Comparison of ENCODE assay signal across 3 cellular contexts in genomic region chr12:48198619-48198973, GRCh38.
A peak's percentile ranks its signal among the peaks of the same experiment; 100 is the strongest.
TF ChIP-seq lines count a peak whose summit lies in the region.

No MANE protein-coding gene starts in this region.

TF ChIP-seq in HEK293, 187 proteins besides CTCF, POLR2A, EP300 and RAD21 (continues in another document):
- TF ChIP-seq ZNF423 (tag by site-specific recombination; IDR thresholded peaks at IDR 0.05) (no peak), ZNF292 (tag by site-specific recombination; IDR thresholded peaks at IDR 0.05; ENCODE audit: borderline replicate concordance, low read depth) (no peak), WT1 (tag by site-specific recombination; IDR thresholded peaks at IDR 0.05) (0 out of 2 replicates have a peak, but pooled peaks have one; percentile 12), SP3 (tag by site-specific recombination; IDR thresholded peaks at IDR 0.05) (no peak), ZNF324 (tag by site-specific recombination; IDR thresholded peaks at IDR 0.05) (0 out of 2 replicates have a peak, but pooled peaks have one; percentile 46), ZNF404 (tag by site-specific recombination; IDR thresholded peaks at IDR 0.05) (no peak), ZNF768 (tag by site-specific recombination; IDR thresholded peaks at IDR 0.05) (no peak), ZNF677 (tag by site-specific recombination; IDR thresholded peaks at IDR 0.05) (no peak), ZBTB10 (tag by site-specific recombination; IDR thresholded peaks at IDR 0.05) (no peak), OSR2 (tag by site-specific recombination; IDR thresholded peaks at IDR 0.05) (no peak), ZNF624 (tag by site-specific recombination; IDR thresholded peaks at IDR 0.05) (no peak)
- TF ChIP-seq, protein P1, sequence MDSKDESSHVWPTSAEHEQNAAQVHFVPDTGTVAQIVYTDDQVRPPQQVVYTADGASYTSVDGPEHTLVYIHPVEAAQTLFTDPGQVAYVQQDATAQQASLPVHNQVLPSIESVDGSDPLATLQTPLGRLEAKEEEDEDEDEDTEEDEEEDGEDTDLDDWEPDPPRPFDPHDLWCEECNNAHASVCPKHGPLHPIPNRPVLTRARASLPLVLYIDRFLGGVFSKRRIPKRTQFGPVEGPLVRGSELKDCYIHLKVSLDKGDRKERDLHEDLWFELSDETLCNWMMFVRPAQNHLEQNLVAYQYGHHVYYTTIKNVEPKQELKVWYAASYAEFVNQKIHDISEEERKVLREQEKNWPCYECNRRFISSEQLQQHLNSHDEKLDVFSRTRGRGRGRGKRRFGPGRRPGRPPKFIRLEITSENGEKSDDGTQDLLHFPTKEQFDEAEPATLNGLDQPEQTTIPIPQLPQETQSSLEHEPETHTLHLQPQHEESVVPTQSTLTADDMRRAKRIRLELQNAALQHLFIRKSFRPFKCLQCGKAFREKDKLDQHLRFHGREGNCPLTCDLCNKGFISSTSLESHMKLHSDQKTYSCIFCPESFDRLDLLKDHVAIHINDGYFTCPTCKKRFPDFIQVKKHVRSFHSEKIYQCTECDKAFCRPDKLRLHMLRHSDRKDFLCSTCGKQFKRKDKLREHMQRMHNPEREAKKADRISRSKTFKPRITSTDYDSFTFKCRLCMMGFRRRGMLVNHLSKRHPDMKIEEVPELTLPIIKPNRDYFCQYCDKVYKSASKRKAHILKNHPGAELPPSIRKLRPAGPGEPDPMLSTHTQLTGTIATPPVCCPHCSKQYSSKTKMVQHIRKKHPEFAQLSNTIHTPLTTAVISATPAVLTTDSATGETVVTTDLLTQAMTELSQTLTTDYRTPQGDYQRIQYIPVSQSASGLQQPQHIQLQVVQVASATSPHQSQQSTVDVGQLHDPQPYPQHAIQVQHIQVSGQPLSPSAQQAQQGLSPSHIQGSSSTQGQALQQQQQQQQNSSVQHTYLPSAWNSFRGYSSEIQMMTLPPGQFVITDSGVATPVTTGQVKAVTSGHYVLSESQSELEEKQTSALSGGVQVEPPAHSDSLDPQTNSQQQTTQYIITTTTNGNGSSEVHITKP (tag by site-specific recombination; IDR thresholded peaks at IDR 0.05), result no peak

TF ChIP-seq in SK-N-SH treated with all-trans-retinoic acid at 6 μM for 48 hours, 23 proteins besides CTCF, POLR2A, EP300 and RAD21:
- TF ChIP-seq RARB (CRISPR knock-in tag; IDR thresholded peaks at IDR 0.05) (no peak), TSHZ2 (CRISPR knock-in tag; IDR thresholded peaks at IDR 0.05) (0 out of 2 replicates have a peak, but pooled peaks have one; percentile 6)
TF ChIP-seq in SK-N-SH treated with all-trans-retinoic acid at 6 μM for 48 hours: peak in this region for 1.

TF ChIP-seq in H1, 55 proteins besides CTCF, POLR2A, EP300 and RAD21:
- TF ChIP-seq ASH2L (IDR thresholded peaks at IDR 0.05; ENCODE audit: low read length) (peak; percentile 0), MAFK (IDR thresholded peaks at IDR 0.05; ENCODE audit: low read depth, low read length) (no peak), TEAD4 (IDR thresholded peaks at IDR 0.05; ENCODE audit: low read depth, low read length) (peak; percentile 8; the same call in 1 of the 2 replicates)
